9 cellular contexts compared by ENCODE assay signal in the genomic region with DNA sequence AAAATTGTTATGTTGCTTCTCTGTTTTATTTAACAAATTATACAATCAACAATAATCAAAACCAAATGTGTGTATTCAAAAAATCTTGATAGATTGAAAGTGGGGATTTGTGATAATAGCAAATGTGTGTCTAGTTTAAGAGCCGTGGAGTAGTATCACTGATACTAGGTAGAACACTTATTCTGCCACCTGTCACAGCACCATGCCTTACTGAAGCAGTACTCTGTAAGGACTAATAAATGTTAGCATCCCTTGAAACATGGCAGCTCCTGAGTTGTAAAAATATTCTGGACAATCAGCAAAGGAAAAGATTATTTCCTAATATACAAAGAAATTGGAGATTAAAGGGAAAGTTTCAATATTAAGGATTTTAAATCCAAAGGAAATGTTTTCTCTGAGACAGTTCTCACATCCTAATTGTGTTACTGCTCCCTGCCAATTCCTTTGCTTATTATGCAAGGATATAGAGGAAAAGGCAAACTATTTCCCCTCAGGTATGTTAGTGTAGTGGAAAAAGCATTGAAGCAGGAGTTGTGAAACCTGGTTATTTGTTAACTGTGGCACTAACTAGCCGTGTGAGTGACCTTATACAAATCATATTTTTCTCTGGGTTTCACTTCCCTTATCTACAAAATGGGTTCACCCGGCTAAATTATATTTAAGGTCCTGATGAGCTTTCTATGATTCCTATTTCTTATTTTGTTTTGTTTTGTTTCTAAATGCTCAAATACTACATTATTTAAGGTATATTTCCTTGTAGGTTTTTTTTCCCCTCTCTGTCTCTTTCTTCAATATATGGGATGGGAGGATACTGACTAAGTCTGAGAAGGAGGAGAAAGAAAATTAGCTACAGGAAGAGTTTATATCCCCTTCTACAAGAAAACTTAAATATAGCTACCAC.
DNase-seq lines count a peak whose midpoint lies in the region; ATAC-seq, FAIRE-seq and TF ChIP-seq lines count a peak whose summit lies in the region.
"Had no signal": no experiment of that assay in that cellular context is flagged by ENCODE, and none has a peak within 500 bp of the region (broad histone marks: within the 10 kb centered on the region; RNA-seq: fewer than 3 reads in every experiment).

No MANE protein-coding gene starts in this region.

- H2BK15ac ChIP-seq in H1 (ENCODE audit: low read length), result no peak overlapping the region

- in situ Hi-C loops in gastrocnemius medialis (cut with MboI; ENCODE audit: low sequenced_read_pairs in 4 of 4), result loop anchor here in 1 of 4 donors (25.0 kb wide), 1 partner anchor 184 kb away; no protein-coding TSS in a partner anchor

- intact Hi-C loops in gastrocnemius medialis (cut with DNase I; ENCODE audit: low total_unique reads), result no loop called here

- H2AFZ ChIP-seq in H1 (ENCODE audit: low read length), result peak overlapping the region; percentile 13; the same call in 1 of the 2 replicates

- no peak overlapping the region for H3K9ac ChIP-seq in H1 (replicated peaks in 1 of 4; ENCODE audit: extremely low read depth in 1 of 4, low read depth in 3 of 4, low read length in 3 of 4)
- H3K9ac ChIP-seq: BLaER1 had no signal

- H3K4me3 ChIP-seq in H1 (ENCODE audit: extremely low read depth in 1 of 4, insufficient read depth in 2 of 4, low read depth in 3 of 4, low read length in 4 of 4) (no peak overlapping the region), gastrocnemius medialis (peak overlapping the region; percentile 1 to 34 (median 10))
- H3K4me3 ChIP-seq: BLaER1 had no signal

- H3K23me2 ChIP-seq in H1 (ENCODE audit: low read depth, low read length), result no peaks in the 10 kb centered on the region

- no peak overlapping the region for H3K18ac ChIP-seq in H1 (ENCODE audit: extremely low read depth, low read length)

- H2BK12ac ChIP-seq in H1 (ENCODE audit: low read depth, low read length), result no peak overlapping the region

- no peaks in the 10 kb centered on the region for H3K36me3 Mint-ChIP-seq in activated T-cell treated with anti-CD3 and anti-CD28 coated beads, Interleukin-2, amount 50 U/mL, for 4 hours (ENCODE audit: insufficient read depth)
- no peaks in the 10 kb centered on the region for H3K36me3 Mint-ChIP-seq in activated T-cell treated with anti-CD3 and anti-CD28 coated beads, Interleukin-2, amount 50 U/mL, for 24 hours (ENCODE audit: low read depth)

- H4K8ac ChIP-seq in H1 (ENCODE audit: extremely low read depth, insufficient read depth, low read length), result no peak overlapping the region

- H4K5ac ChIP-seq in H1 (ENCODE audit: insufficient read length, low read depth, low read length), result no peak overlapping the region

- no peak for ATAC-seq in activated T-cell treated with anti-CD3 and anti-CD28 coated beads, Interleukin-2, amount 50 U/mL, for 4 hours
- ATAC-seq in HG03469 (IDR thresholded peaks at IDR 0.05; ENCODE audit: unreplicated experiment) (peak; percentile 72), gastrocnemius medialis (no peak)

- H3K23ac ChIP-seq in H1 (ENCODE audit: insufficient read length), result no peak overlapping the region

- H2BK120ac ChIP-seq in H1 (replicated peaks; ENCODE audit: low read depth, low read length), result no peak overlapping the region

- H3K27me3 Mint-ChIP-seq in activated T-cell treated with anti-CD3 and anti-CD28 coated beads, Interleukin-2, amount 50 U/mL, for 4 hours (ENCODE audit: low read depth), result no peaks in the 10 kb centered on the region
- H3K27me3 Mint-ChIP-seq in activated T-cell treated with anti-CD3 and anti-CD28 coated beads, Interleukin-2, amount 50 U/mL, for 24 hours, result no peaks in the 10 kb centered on the region

- WGBS in H1 (ENCODE audit: extremely low coverage in 1 of 2, insufficient coverage in 1 of 2, insufficient read length in 1 of 2, insufficient replicate concordance in 2 of 2, low coverage in 1 of 2, low lambda C conversion rate in 2 of 2, missing lambda C conversion rate in 1 of 2), 2 experiments, result 83% methylated on average over 3 of the region's 3 CpGs; no CpG with 5 or more reads in 1 of the 2 experiments

- no peak overlapping the region for H3K4me2 ChIP-seq in H1 (ENCODE audit: insufficient read depth in 1 of 2, low read depth in 2 of 2, low read length in 2 of 2)
- H3K4me2 ChIP-seq: BLaER1 had no signal

- H3K4me1 Mint-ChIP-seq in activated T-cell treated with anti-CD3 and anti-CD28 coated beads, Interleukin-2, amount 50 U/mL, for 4 hours (ENCODE audit: low read depth), result no peaks in the 10 kb centered on the region
- no peaks in the 10 kb centered on the region for H3K4me1 Mint-ChIP-seq in activated T-cell treated with anti-CD3 and anti-CD28 coated beads, Interleukin-2, amount 50 U/mL, for 24 hours (ENCODE audit: low read depth)

- no peak overlapping the region for H3K14ac ChIP-seq in H1 (ENCODE audit: insufficient read length)

- H2BK20ac ChIP-seq in H1 (ENCODE audit: low read length), result no peak overlapping the region

- no peak for TF ChIP-seq CTCF in H1 (IDR thresholded peaks at IDR 0.05; ENCODE audit: control extremely low read depth in 1 of 3, insufficient read depth in 1 of 3, low read depth in 1 of 3, low read length in 3 of 3)
- no peak for TF ChIP-seq CTCF in gastrocnemius medialis (IDR thresholded peaks at IDR 0.05 in 4 of 5, conservative IDR thresholded peaks at IDR 0.05 in 1 of 5)

- CTCF ChIA-PET in H1 (lab: Charles Lee; ENCODE audit: partially characterized antibody), result interaction anchor here (0.6 to 2.5 kb wide), 7 partner anchors 10 to 1479 kb away, joined by 3 to 17 read pairs (median 4); no protein-coding TSS in a partner anchor

- H3K79me2 ChIP-seq in H1 (ENCODE audit: control insufficient read depth in 1 of 2, insufficient read depth in 2 of 2, low read length in 2 of 2), result no peaks in the 10 kb centered on the region

- H3K27ac ChIP-seq in H1 (ENCODE audit: low read depth, low read length), result no peak overlapping the region
- H3K27ac ChIP-seq in gastrocnemius medialis, result peak overlapping the region; percentile 21 to 60 (median 54)
- H3K27ac ChIP-seq: BLaER1 had no signal

- peaks cover 0 to 5% (median 0%) of the 10 kb centered on the region in 4 experiments; a peak in 2 of 7 replicates for H3K4me1 ChIP-seq in H1 (replicated peaks in 1 of 4; ENCODE audit: control insufficient read depth in 3 of 4, insufficient read depth in 4 of 4, low read length in 3 of 4)
- H3K4me1 ChIP-seq in gastrocnemius medialis, result peaks cover 17 to 22% of the 10 kb centered on the region in 2 donors
- H3K4me1 ChIP-seq: BLaER1 had no signal

- H3K56ac ChIP-seq in H1 (replicated peaks; ENCODE audit: insufficient read length, low read depth, low read length), result no peak overlapping the region

- no peaks in the 10 kb centered on the region for H3K9me3 Mint-ChIP-seq in activated T-cell treated with anti-CD3 and anti-CD28 coated beads, Interleukin-2, amount 50 U/mL, for 4 hours
- no peaks in the 10 kb centered on the region for H3K9me3 Mint-ChIP-seq in activated T-cell treated with anti-CD3 and anti-CD28 coated beads, Interleukin-2, amount 50 U/mL, for 24 hours

- H2AK5ac ChIP-seq in H1 (ENCODE audit: low read depth, low read length), result no peak overlapping the region

- H4K91ac ChIP-seq in H1 (replicated peaks; ENCODE audit: insufficient read length, low read length), result no peak overlapping the region

- H3K36me3 ChIP-seq in H1 (ENCODE audit: control insufficient read depth in 2 of 4, insufficient read depth in 4 of 4, low read length in 3 of 4), result no peaks in the 10 kb centered on the region
- no peaks in the 10 kb centered on the region for H3K36me3 ChIP-seq in gastrocnemius medialis
- H3K36me3 ChIP-seq: BLaER1 had no signal

- H4K20me1 ChIP-seq in H1 (replicated peaks in 1 of 2; ENCODE audit: control insufficient read depth in 1 of 2, insufficient read depth in 2 of 2, low read length in 2 of 2), result no peaks in the 10 kb centered on the region
- H4K20me1 ChIP-seq: BLaER1 had no signal

- TF ChIP-seq RAD21 in H1 (IDR thresholded peaks at IDR 0.05 in 1 of 2, conservative IDR thresholded peaks at IDR 0.05 in 1 of 2; ENCODE audit: low read depth in 2 of 2, low read length in 2 of 2), result no peak

- H3K9me3 ChIP-seq in H1 (ENCODE audit: insufficient read depth in 2 of 2, low read depth in 1 of 2, low read length in 1 of 2) (no peaks in the 10 kb centered on the region), gastrocnemius medialis (no peaks in the 10 kb centered on the region)
- H3K9me3 ChIP-seq: BLaER1 had no signal

- no peak for FAIRE-seq in H1 (lab: Jason Lieb, UNC)

- no peak for DNase-seq in activated T-cell treated with anti-CD3 and anti-CD28 coated beads, Interleukin-2, amount 50 U/mL, for 4 hours
- no peak for DNase-seq in activated T-cell treated with anti-CD3 and anti-CD28 coated beads, Interleukin-2, amount 50 U/mL, for 24 hours
- DNase-seq in H1 (ENCODE audit: low read depth in 1 of 2, low spot score in 2 of 2) (no peak), gastrocnemius medialis (no peak), activated gamma-delta T cell treated with Interleukin-2 at 50 U/mL for 16 hours (no peak), SW480 (ENCODE audit: low spot score) (no peak)
- DNase-seq in effector CD4-positive, alpha-beta T cell, result no peak

- no peak overlapping the region for H2BK5ac ChIP-seq in H1 (ENCODE audit: low read depth, low read length)

- H3K4ac ChIP-seq in H1 (replicated peaks; ENCODE audit: insufficient read length, low read depth, low read length), result no peak overlapping the region

- TF ChIP-seq POLR2A in H1 (IDR thresholded peaks at IDR 0.05; ENCODE audit: control extremely low read depth in 1 of 2, low read depth in 2 of 2, low read length in 2 of 2), result no peak
- no peak for TF ChIP-seq POLR2A in gastrocnemius medialis (IDR thresholded peaks at IDR 0.05)

- no peak for TF ChIP-seq EP300 in H1 (IDR thresholded peaks at IDR 0.05; ENCODE audit: borderline replicate concordance in 1 of 2, low read depth in 2 of 2, low read length in 2 of 2)

- POLR2A ChIA-PET in H1 (lab: Charles Lee; ENCODE audit: partially characterized antibody), result no interaction called here

- no peaks in the 10 kb centered on the region for H3K27me3 ChIP-seq in H1 (replicated peaks in 1 of 4; ENCODE audit: control insufficient read depth in 3 of 4, extremely low read depth in 1 of 4, insufficient read depth in 3 of 4, low read length in 3 of 4)
- no peaks in the 10 kb centered on the region for H3K27me3 ChIP-seq in gastrocnemius medialis
- H3K27me3 ChIP-seq: BLaER1 had no signal

- H3K27ac Mint-ChIP-seq in activated T-cell treated with anti-CD3 and anti-CD28 coated beads, Interleukin-2, amount 50 U/mL, for 24 hours, result no peak overlapping the region

- H3K79me1 ChIP-seq in H1 (ENCODE audit: low read depth, low read length), result no peaks in the 10 kb centered on the region

- H3K4me3 Mint-ChIP-seq in activated T-cell treated with anti-CD3 and anti-CD28 coated beads, Interleukin-2, amount 50 U/mL, for 4 hours, result peak overlapping the region; percentile 10
- H3K4me3 Mint-ChIP-seq in activated T-cell treated with anti-CD3 and anti-CD28 coated beads, Interleukin-2, amount 50 U/mL, for 24 hours, result no peak overlapping the region

TF ChIP-seq in H1, 55 proteins besides CTCF, POLR2A, EP300 and RAD21 (continues in another document):
- TF ChIP-seq RBBP5 (IDR thresholded peaks at IDR 0.05; ENCODE audit: borderline replicate concordance, low read depth, low read length) (no peak), SP2 (IDR thresholded peaks at IDR 0.05; ENCODE audit: low read length) (no peak), JUND (IDR thresholded peaks at IDR 0.05; ENCODE audit: low read length) (no peak)

Comparison
In these comparisons a context has a peak if more than half of its experiments do, and no peak if none do; other contexts are left out.
1. H3K4me3 ChIP-seq: peak in gastrocnemius medialis (4 of 4); none in H1 (0 of 4).